1 cellular context compared by ENCODE assay signal in genomic region chr20:64011366-64011779, GRCh38.
TF ChIP-seq lines count a peak whose summit lies in the region.

No MANE protein-coding gene starts in this region.

TF ChIP-seq in K562, 482 proteins besides CTCF, POLR2A, EP300 and RAD21:
- TF ChIP-seq MEIS2 (IDR thresholded peaks at IDR 0.05; ENCODE audit: partially characterized antibody) (no peak), HIVEP1 (CRISPR knock-in tag; IDR thresholded peaks at IDR 0.05) (no peak), RBFOX2 (IDR thresholded peaks at IDR 0.05; ENCODE audit: low read depth, low read length) (0 out of 2 replicates have a peak, but pooled peaks have one; percentile 15)
